Comparison of ENCODE assay signal across 8 cellular contexts in genomic region chr16:29816694-29817441, GRCh38. TPM values are rescaled to one million over a fixed set of nuclear protein-coding genes. Genes with fewer than 3 reads are reported as not detected.
DNase-seq lines count a peak whose midpoint lies in the region; ATAC-seq and TF ChIP-seq lines count a peak whose summit lies in the region.

No MANE protein-coding gene starts in this region.

- H3K27ac Mint-ChIP-seq in activated CD4-positive, alpha-beta memory T cell treated with anti-CD3 and anti-CD28 coated beads, Interleukin-2, amount 10 ng/mL, durations not matched to agents 7 days and 5 days: peak overlapping the region; percentile 94

- ATAC-seq in HG02642 (IDR thresholded peaks at IDR 0.05; ENCODE audit: poor library complexity, unreplicated experiment): peak; percentile 18

- H3K4me1 Mint-ChIP-seq in activated CD4-positive, alpha-beta memory T cell treated with anti-CD3 and anti-CD28 coated beads, Interleukin-2, amount 10 ng/mL, durations not matched to agents 7 days and 5 days: peaks cover 67% of the 10 kb centered on the region

- H3K4me3 ChIP-seq in epithelial cell of proximal tubule (ENCODE audit: low read depth, low read length): peak overlapping the region; percentile 83

- CTCF ChIA-PET in activated CD4-positive, alpha-beta memory T cell treated with anti-CD3 and anti-CD28 coated beads, Interleukin-2, amount 10 ng/mL, durations not matched to agents 7 days and 5 days (lab: Charles Lee): interaction anchor here (0.7 to 8.1 kb wide), 21 partner anchors 8 to 794 kb away, joined by 3 to 86 read pairs (median 6); partner anchors contain the start of genes ALDOA, HIRIP3, INO80E and KIF22

- peak; percentile 19 for TF ChIP-seq CTCF in epithelial cell of proximal tubule (conservative IDR thresholded peaks at IDR 0.05; ENCODE audit: low read depth, low read length)

- peaks cover 46% of the 10 kb centered on the region for H3K36me3 Mint-ChIP-seq in activated CD4-positive, alpha-beta memory T cell treated with anti-CD3 and anti-CD28 coated beads, Interleukin-2, amount 10 ng/mL, durations not matched to agents 7 days and 5 days (ENCODE audit: low read depth)

- peaks cover 7% of the 10 kb centered on the region for H3K27me3 Mint-ChIP-seq in activated CD4-positive, alpha-beta memory T cell treated with anti-CD3 and anti-CD28 coated beads, Interleukin-2, amount 10 ng/mL, durations not matched to agents 7 days and 5 days

- no peaks in the 10 kb centered on the region for H3K9me3 Mint-ChIP-seq in activated CD4-positive, alpha-beta memory T cell treated with anti-CD3 and anti-CD28 coated beads, Interleukin-2, amount 10 ng/mL, durations not matched to agents 7 days and 5 days

- POLR2A ChIA-PET in activated CD4-positive, alpha-beta memory T cell treated with anti-CD3 and anti-CD28 coated beads, Interleukin-2, amount 10 ng/mL, durations not matched to agents 7 days and 5 days (lab: Charles Lee): interaction anchor here (1.2 to 10.3 kb wide), 9 partner anchors 10 to 145 kb away, joined by 3 to 206 read pairs (median 14); partner anchors contain the start of genes C16orf54, KIF22, MAZ and TMEM219

- DNase-seq in NCI-H82 (lab: John Stamatoyannopoulos, UW) (peak; percentile 65), NCI-H82 treated with DMSO at 0.1 percent for 48 hours (lab: John Stamatoyannopoulos, UW; ENCODE audit: unreplicated experiment) (no peak), NCI-H2196 treated with DMSO at 0.1 percent for 48 hours (lab: John Stamatoyannopoulos, UW; ENCODE audit: unreplicated experiment) (peak; percentile 42), epithelial cell of proximal tubule (ENCODE audit: low read depth) (no peak), myocyte (ENCODE audit: low read depth) (peak; percentile 74), ureter (ENCODE audit: low spot score) (peak; percentile 80)
- peak; percentile 74 for DNase-seq in activated CD4-positive, alpha-beta memory T cell treated with anti-CD3 and anti-CD28 coated beads, Interleukin-2, amount 10 ng/mL, durations not matched to agents 7 days and 5 days

- peak overlapping the region; percentile 94 for H3K4me3 Mint-ChIP-seq in activated CD4-positive, alpha-beta memory T cell treated with anti-CD3 and anti-CD28 coated beads, Interleukin-2, amount 10 ng/mL, durations not matched to agents 7 days and 5 days

RNA-seq across cellular contexts. Expression of gene PAGR1, which starts 0.9 kb away (rescaled TPM):
- total RNA-seq in activated CD4-positive, alpha-beta memory T cell treated with anti-CD3 and anti-CD28 coated beads, Interleukin-2, amount 10 ng/mL, durations not matched to agents 7 days and 5 days: 10 to 100 TPM; 26.6 to 28.4 TPM
- total RNA-seq in epithelial cell of proximal tubule (62.3 and 63.2 TPM in 2 replicates), myocyte (38.4 and 49.0 TPM in 2 replicates), ureter (20.7 TPM)
- polyA plus RNA-seq in myocyte (2012): 20.3 TPM

RNA-seq across cellular contexts. Expression of gene MVP, which starts 3.4 kb away (rescaled TPM):
- total RNA-seq in activated CD4-positive, alpha-beta memory T cell treated with anti-CD3 and anti-CD28 coated beads, Interleukin-2, amount 10 ng/mL, durations not matched to agents 7 days and 5 days: 100 to 1,000 TPM; 167 TPM
- 179 and 205 TPM in 2 replicates for total RNA-seq in epithelial cell of proximal tubule
- total RNA-seq in myocyte: 361 and 417 TPM in 2 replicates
- polyA plus RNA-seq in myocyte (2012): 169 TPM
- 158 TPM for total RNA-seq in ureter

RNA-seq across cellular contexts. Expression of gene PRRT2, which starts 4.9 kb away (rescaled TPM):
- 1 to 10 TPM in 1 of 2 experiments, under 1 TPM in 1; 0.91 to 1.0 TPM for total RNA-seq in activated CD4-positive, alpha-beta memory T cell treated with anti-CD3 and anti-CD28 coated beads, Interleukin-2, amount 10 ng/mL, durations not matched to agents 7 days and 5 days
- total RNA-seq in epithelial cell of proximal tubule (0.35 TPM in 1 of 2 replicates, not detected in the other), myocyte (0.83 and 3.1 TPM in 2 replicates), ureter (10.6 TPM)
- polyA plus RNA-seq in myocyte (2012): 2.2 TPM

RNA-seq across cellular contexts. Expression of gene MAZ, which starts 10.5 kb away (rescaled TPM):
- 100 to 1,000 TPM; 365 to 376 TPM for total RNA-seq in activated CD4-positive, alpha-beta memory T cell treated with anti-CD3 and anti-CD28 coated beads, Interleukin-2, amount 10 ng/mL, durations not matched to agents 7 days and 5 days
- total RNA-seq in epithelial cell of proximal tubule: 174 and 293 TPM in 2 replicates
- total RNA-seq in myocyte: 136 and 218 TPM in 2 replicates
- polyA plus RNA-seq in myocyte (2012): 306 TPM
- total RNA-seq in ureter: 143 TPM

RNA-seq across cellular contexts. Expression of gene KIF22, which starts 26.3 kb away (rescaled TPM):
- total RNA-seq in activated CD4-positive, alpha-beta memory T cell treated with anti-CD3 and anti-CD28 coated beads, Interleukin-2, amount 10 ng/mL, durations not matched to agents 7 days and 5 days: 100 to 1,000 TPM; 187 to 192 TPM
- total RNA-seq in epithelial cell of proximal tubule (105 and 118 TPM in 2 replicates), myocyte (10.2 and 10.9 TPM in 2 replicates), ureter (34.3 TPM)
- polyA plus RNA-seq in myocyte (2012): 8.0 TPM

Comparison
In these comparisons a context has a peak if more than half of its experiments do, and no peak if none do; other contexts are left out.
1. DNase-seq: peak in NCI-H82 (single experiment), NCI-H2196 treated with DMSO at 0.1 percent for 48 hours (single experiment), activated CD4-positive, alpha-beta memory T cell treated with anti-CD3 and anti-CD28 coated beads, Interleukin-2, amount 10 ng/mL, durations not matched to agents 7 days and 5 days (single experiment), myocyte (single experiment) and ureter (single experiment); none in NCI-H82 treated with DMSO at 0.1 percent for 48 hours (single experiment) and epithelial cell of proximal tubule (single experiment).